Comparison of ENCODE assay signal across 14 cellular contexts in genomic region chr2:196105956-196106355, GRCh38. TPM values are rescaled to one million over a fixed set of nuclear protein-coding genes. Genes with fewer than 3 reads are reported as not detected.
A peak's percentile ranks its signal among the peaks of the same experiment; 100 is the strongest.
DNase-seq lines count a peak whose midpoint lies in the region; ATAC-seq and FAIRE-seq lines count a peak whose summit lies in the region.
"Had no signal": no experiment of that assay in that cellular context is flagged by ENCODE, and none has a peak within 500 bp of the region (broad histone marks: within the 10 kb centered on the region; RNA-seq: fewer than 3 reads in every experiment).

No MANE protein-coding gene starts in this region.

- H3K4me3 Mint-ChIP-seq in stimulated activated naive CD8-positive, alpha-beta T cell treated with anti-CD3 and anti-CD28 coated beads, Interleukin-15, Interleukin-2, amounts not matched to agents 100 ng/mL and 50 ng/mL, for 24 hours = peak overlapping the region; percentile 44
- peak overlapping the region; percentile 69 to 72 for H3K4me3 Mint-ChIP-seq in stimulated activated naive CD8-positive, alpha-beta T cell treated with anti-CD3 and anti-CD28 coated beads, Interleukin-15, amount 100 ng/mL, for 72 hours

- H3K9me3 Mint-ChIP-seq in stimulated activated naive CD8-positive, alpha-beta T cell treated with anti-CD3 and anti-CD28 coated beads, Interleukin-15, Interleukin-2, amounts not matched to agents 100 ng/mL and 50 ng/mL, for 24 hours = peaks cover 9% of the 10 kb centered on the region
- H3K9me3 Mint-ChIP-seq in stimulated activated naive CD8-positive, alpha-beta T cell treated with anti-CD3 and anti-CD28 coated beads, Interleukin-15, amount 100 ng/mL, for 72 hours = no peaks in the 10 kb centered on the region

- peak overlapping the region; percentile 42 for H3K27ac Mint-ChIP-seq in stimulated activated naive CD8-positive, alpha-beta T cell treated with anti-CD3 and anti-CD28 coated beads, Interleukin-15, Interleukin-2, amounts not matched to agents 100 ng/mL and 50 ng/mL, for 24 hours
- peak overlapping the region in 1 of 2 donors; percentile 85 for H3K27ac Mint-ChIP-seq in stimulated activated naive CD8-positive, alpha-beta T cell treated with anti-CD3 and anti-CD28 coated beads, Interleukin-15, amount 100 ng/mL, for 72 hours

- no peak for ATAC-seq in stimulated activated naive CD8-positive, alpha-beta T cell treated with anti-CD3 and anti-CD28 coated beads, Interleukin-15, Interleukin-2, amounts not matched to agents 100 U/mL and 50 U/mL, for 24 hours
- ATAC-seq in stimulated activated naive CD8-positive, alpha-beta T cell treated with anti-CD3 and anti-CD28 coated beads, Interleukin-15, amount 100 ng/mL, for 72 hours = no peak
- no peak for ATAC-seq in sciatic nerve

- H3K36me3 Mint-ChIP-seq in stimulated activated naive CD8-positive, alpha-beta T cell treated with anti-CD3 and anti-CD28 coated beads, Interleukin-15, Interleukin-2, amounts not matched to agents 100 ng/mL and 50 ng/mL, for 24 hours (ENCODE audit: low read depth) = no peaks in the 10 kb centered on the region

- in situ Hi-C loops in ACHN (cut with HindIII; ENCODE audit: low pct_ligation_motif_present, low pct_unique_long_range_greater_than_20kb, low sequenced_read_pairs) = no loop called here

- H3K4me1 Mint-ChIP-seq in stimulated activated naive CD8-positive, alpha-beta T cell treated with anti-CD3 and anti-CD28 coated beads, Interleukin-15, Interleukin-2, amounts not matched to agents 100 ng/mL and 50 ng/mL, for 24 hours (ENCODE audit: low read depth) = peaks cover 56% of the 10 kb centered on the region
- H3K4me1 Mint-ChIP-seq in stimulated activated naive CD8-positive, alpha-beta T cell treated with anti-CD3 and anti-CD28 coated beads, Interleukin-15, amount 100 ng/mL, for 72 hours = peaks cover 33% of the 10 kb centered on the region

- H3K27me3 Mint-ChIP-seq in stimulated activated naive CD8-positive, alpha-beta T cell treated with anti-CD3 and anti-CD28 coated beads, Interleukin-15, Interleukin-2, amounts not matched to agents 100 ng/mL and 50 ng/mL, for 24 hours = no peaks in the 10 kb centered on the region
- no peaks in the 10 kb centered on the region for H3K27me3 Mint-ChIP-seq in stimulated activated naive CD8-positive, alpha-beta T cell treated with anti-CD3 and anti-CD28 coated beads, Interleukin-15, amount 100 ng/mL, for 72 hours

- DNase-seq in stimulated activated naive CD8-positive, alpha-beta T cell treated with anti-CD3 and anti-CD28 coated beads, Interleukin-15, Interleukin-2, amounts not matched to agents 100 U/mL and 50 U/mL, for 24 hours = no peak
- DNase-seq in OCI-M1 (lab: John Stamatoyannopoulos, UW) (peak; percentile 90), SHP77 treated with DMSO at 0.1 percent for 48 hours (lab: John Stamatoyannopoulos, UW) (no peak), ACHN (no peak), sciatic nerve (ENCODE audit: low spot score) (no peak)
- DNase-seq in stimulated activated naive CD8-positive, alpha-beta T cell treated with anti-CD3 and anti-CD28 coated beads, Interleukin-15, amount 100 ng/mL, for 72 hours = no peak
- DNase-seq: DMS153, NCI-H2029, NCI-H524 treated with DMSO at 0.1 percent for 48 hours, posterior cingulate gyrus, substantia nigra had no signal

- peak; percentile 65 for FAIRE-seq in colon (lab: Jason Lieb, UNC)
- FAIRE-seq: TTC549 had no signal

- intact Hi-C loops in sciatic nerve (cut with DNase I) = no loop called here

RNA-seq across cellular contexts. Expression of gene DNAH7, which starts 37.3 kb away (rescaled TPM):
- 2.5 TPM for total RNA-seq in sciatic nerve
